In the genomic region with DNA sequence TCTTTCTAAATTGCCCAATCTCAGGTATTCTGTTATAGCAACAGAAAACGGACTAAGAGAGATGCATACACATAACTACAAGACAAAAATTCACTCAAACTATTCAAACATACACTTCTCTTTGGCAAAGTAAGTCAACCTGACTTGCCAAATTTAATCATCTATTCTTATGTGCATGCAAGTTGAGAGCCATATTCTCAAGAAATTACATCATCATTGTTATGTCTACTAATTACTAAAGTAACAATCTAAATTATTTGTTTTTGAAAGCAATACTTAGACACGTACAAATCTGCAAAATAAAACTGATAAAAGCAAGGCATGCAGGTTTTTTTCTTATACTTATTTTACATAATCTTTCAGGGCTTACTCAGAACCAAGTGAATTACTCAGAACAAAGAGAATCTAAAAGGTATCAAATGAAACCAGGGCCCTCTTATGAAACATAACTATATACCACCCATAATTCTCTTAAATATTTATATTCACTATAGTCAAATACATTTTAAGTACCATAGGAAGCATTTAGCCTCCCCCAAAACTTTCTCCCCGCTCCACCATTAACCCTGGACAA, we compare ENCODE assay signal across 23 cellular contexts.
"Had no signal": no experiment of that assay in that cellular context is flagged by ENCODE, and none has a peak within 500 bp of the region (broad histone marks: within the 10 kb centered on the region; RNA-seq: fewer than 3 reads in every experiment).

No MANE protein-coding gene starts in this region.

- H3K27me3 Mint-ChIP-seq: naive thymus-derived CD8-positive, alpha-beta T cell; progenitor cell of endocrine pancreas; stimulated activated naive B cell treated with anti-CD40 and anti-IgM and Interleukin-4, amounts not matched to agents 10 μg/mL and 1 μg/mL and 100 μg/mL, for 72 hours had no signal

- ATAC-seq: left colon; left lung; lower lobe of right lung; naive thymus-derived CD8-positive, alpha-beta T cell; right lobe of liver; stimulated activated naive B cell treated with anti-CD40 and anti-IgM and Interleukin-4, amounts not matched to agents 10 μg/mL and 1 μg/mL and 100 μg/mL, for 72 hours; stimulated activated naive CD8-positive, alpha-beta T cell treated with anti-CD3 and anti-CD28 coated beads, Interleukin-15, Interleukin-2, amounts not matched to agents 100 U/mL and 50 U/mL, for 24 hours; upper lobe of right lung had no signal

- H3K27ac Mint-ChIP-seq: immature natural killer cell; naive thymus-derived CD8-positive, alpha-beta T cell; progenitor cell of endocrine pancreas; stimulated activated naive B cell treated with anti-CD40 and anti-IgM and Interleukin-4, amounts not matched to agents 10 μg/mL and 1 μg/mL and 100 μg/mL, for 72 hours had no signal

- H3K4me1 Mint-ChIP-seq: immature natural killer cell; stimulated activated naive B cell treated with anti-CD40 and anti-IgM and Interleukin-4, amounts not matched to agents 10 μg/mL and 1 μg/mL and 100 μg/mL, for 72 hours had no signal

- H3K4me3 Mint-ChIP-seq: immature natural killer cell; naive thymus-derived CD8-positive, alpha-beta T cell; stimulated activated naive B cell treated with anti-CD40 and anti-IgM and Interleukin-4, amounts not matched to agents 10 μg/mL and 1 μg/mL and 100 μg/mL, for 72 hours had no signal

- H3K9me3 Mint-ChIP-seq: immature natural killer cell; naive thymus-derived CD8-positive, alpha-beta T cell; stimulated activated naive B cell treated with anti-CD40 and anti-IgM and Interleukin-4, amounts not matched to agents 10 μg/mL and 1 μg/mL and 100 μg/mL, for 72 hours had no signal

- DNase-seq: hypothalamus; immature natural killer cell; kidney; left colon; left lung; lower lobe of right lung; mammary epithelial cell; mesenchymal stem cell; naive thymus-derived CD8-positive, alpha-beta T cell; ovary; right lobe of liver; stimulated activated CD4-positive, alpha-beta T cell treated with anti-CD3 and anti-CD28 coated beads, Interleukin-1b, Interleukin-23, amount 100 ng/mL, for 48 hours; stimulated activated CD4-positive, alpha-beta T cell treated with anti-CD3 and anti-CD28 coated beads, Interleukin-2, amount 100 ng/mL, for 48 hours; stimulated activated CD4-positive, alpha-beta T cell treated with anti-CD3 and anti-CD28 coated beads, Interleukin-4, amount 100 ng/mL, for 4 hours; stimulated activated CD8-positive, alpha-beta memory T cell treated with anti-CD3 and anti-CD28 coated beads, Interleukin-4, amount 100 ng/mL, for 48 hours; stimulated activated naive B cell treated with anti-CD40 and anti-IgM and Interleukin-4, amounts not matched to agents 10 μg/mL and 1 μg/mL and 100 μg/mL, for 72 hours; stimulated activated naive CD8-positive, alpha-beta T cell treated with anti-CD3 and anti-CD28 coated beads, Interleukin-15, Interleukin-2, amounts not matched to agents 100 U/mL and 50 U/mL, for 24 hours; stomach; testis; thyroid gland; trophoblast cell; upper lobe of right lung had no signal
